2 cellular contexts compared by ENCODE assay signal in genomic region chr21:37546299-37546908, GRCh38.
TF ChIP-seq lines count a peak whose summit lies in the region.

No MANE protein-coding gene starts in this region.

TF ChIP-seq in IMR-90, 13 proteins besides CTCF, POLR2A, EP300 and RAD21 (continued from another document):
- TF ChIP-seq, protein P1, sequence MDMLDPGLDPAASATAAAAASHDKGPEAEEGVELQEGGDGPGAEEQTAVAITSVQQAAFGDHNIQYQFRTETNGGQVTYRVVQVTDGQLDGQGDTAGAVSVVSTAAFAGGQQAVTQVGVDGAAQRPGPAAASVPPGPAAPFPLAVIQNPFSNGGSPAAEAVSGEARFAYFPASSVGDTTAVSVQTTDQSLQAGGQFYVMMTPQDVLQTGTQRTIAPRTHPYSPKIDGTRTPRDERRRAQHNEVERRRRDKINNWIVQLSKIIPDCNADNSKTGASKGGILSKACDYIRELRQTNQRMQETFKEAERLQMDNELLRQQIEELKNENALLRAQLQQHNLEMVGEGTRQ (IDR thresholded peaks at IDR 0.05; ENCODE audit: low read depth, low read length), result no peak
- TF ChIP-seq CHD1 (IDR thresholded peaks at IDR 0.05; ENCODE audit: low read depth, low read length) (no peak), RCOR1 (IDR thresholded peaks at IDR 0.05; ENCODE audit: insufficient replicate concordance, low read length) (no peak), MAZ (IDR thresholded peaks at IDR 0.05; ENCODE audit: borderline replicate concordance, low read depth, low read length) (no peak)

TF ChIP-seq in endothelial cell of umbilical vein, 7 proteins besides CTCF, POLR2A, EP300 and RAD21 (continued from another document):
- TF ChIP-seq JUN (IDR thresholded peaks at IDR 0.05; ENCODE audit: borderline replicate concordance, insufficient read depth, insufficient read length, low read depth), result no peak
- TF ChIP-seq FOS (IDR thresholded peaks at IDR 0.05; ENCODE audit: borderline replicate concordance, insufficient read depth, low read length), result no peak
- no peak for TF ChIP-seq MYC (IDR thresholded peaks at IDR 0.05; ENCODE audit: low read depth, low read length)
- no peak for TF ChIP-seq EZH2 (IDR thresholded peaks at IDR 0.05; ENCODE audit: borderline replicate concordance, low read depth, low read length, severe bottlenecking)
